1 cellular context compared by ENCODE assay signal in the genomic region with DNA sequence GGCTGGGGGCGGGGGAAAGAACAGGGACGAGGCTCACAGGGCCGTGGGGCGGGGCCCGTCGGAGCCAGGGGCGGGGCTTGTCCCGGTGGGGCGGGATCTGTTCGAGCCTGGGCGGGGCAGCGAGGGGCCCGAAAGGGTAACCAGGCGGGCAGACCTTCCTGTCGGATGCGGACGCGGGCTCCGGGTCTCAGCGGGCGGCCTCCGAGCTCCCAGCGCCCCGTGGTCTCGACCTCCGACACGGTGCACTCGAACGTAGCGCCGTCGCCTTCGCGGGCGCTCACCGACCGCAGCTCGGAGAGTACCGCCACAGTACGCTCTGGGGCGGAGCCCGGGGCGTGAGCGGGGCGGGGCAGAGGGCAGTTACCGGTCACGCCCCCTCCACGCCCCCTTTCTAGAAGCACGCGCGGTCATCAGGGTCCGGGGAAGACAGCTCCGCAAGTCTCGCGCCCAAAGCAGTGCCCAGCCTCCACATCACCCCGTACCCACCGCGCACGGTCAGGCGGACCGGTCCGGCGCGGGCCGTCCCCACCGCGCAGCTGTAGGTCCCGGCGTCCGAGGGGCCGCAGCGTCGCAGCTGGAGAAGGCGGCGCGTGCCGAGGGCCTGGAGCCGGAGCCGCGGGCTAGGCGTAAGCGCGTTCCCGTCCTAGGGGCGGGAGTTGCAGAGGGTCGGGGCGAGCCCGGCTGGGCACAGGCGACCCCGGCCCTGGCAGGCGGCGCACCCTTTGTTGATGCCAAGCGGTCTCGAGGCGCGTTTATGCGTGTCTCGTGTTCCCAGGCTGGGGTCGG.
A peak's percentile ranks its signal among the peaks of the same experiment; 100 is the strongest.
TF ChIP-seq lines count a peak whose summit lies in the region.

No MANE protein-coding gene starts in this region.

TF ChIP-seq in HepG2, 621 proteins besides CTCF, POLR2A, EP300 and RAD21 (continued from another document and continues in another):
- TF ChIP-seq DMTF1 (CRISPR knock-in tag; IDR thresholded peaks at IDR 0.05), result peak; percentile 86
- TF ChIP-seq PRDM10 (CRISPR knock-in tag; IDR thresholded peaks at IDR 0.05; ENCODE audit: low read depth), result no peak
- no peak for TF ChIP-seq ZNF577 (CRISPR knock-in tag; IDR thresholded peaks at IDR 0.05; ENCODE audit: borderline replicate concordance, low read depth)
- TF ChIP-seq HDAC2 (CRISPR knock-in tag; IDR thresholded peaks at IDR 0.05), result peak; percentile 15; the same call in 1 of the 2 replicates
- peak; percentile 97 for TF ChIP-seq IKZF4 (CRISPR knock-in tag; IDR thresholded peaks at IDR 0.05; ENCODE audit: borderline replicate concordance, low read depth, not compliant biosample characterization)
- TF ChIP-seq PCBP1 (IDR thresholded peaks at IDR 0.05; ENCODE audit: borderline replicate concordance, low read depth, low read length), result no peak
- TF ChIP-seq, protein P1, sequence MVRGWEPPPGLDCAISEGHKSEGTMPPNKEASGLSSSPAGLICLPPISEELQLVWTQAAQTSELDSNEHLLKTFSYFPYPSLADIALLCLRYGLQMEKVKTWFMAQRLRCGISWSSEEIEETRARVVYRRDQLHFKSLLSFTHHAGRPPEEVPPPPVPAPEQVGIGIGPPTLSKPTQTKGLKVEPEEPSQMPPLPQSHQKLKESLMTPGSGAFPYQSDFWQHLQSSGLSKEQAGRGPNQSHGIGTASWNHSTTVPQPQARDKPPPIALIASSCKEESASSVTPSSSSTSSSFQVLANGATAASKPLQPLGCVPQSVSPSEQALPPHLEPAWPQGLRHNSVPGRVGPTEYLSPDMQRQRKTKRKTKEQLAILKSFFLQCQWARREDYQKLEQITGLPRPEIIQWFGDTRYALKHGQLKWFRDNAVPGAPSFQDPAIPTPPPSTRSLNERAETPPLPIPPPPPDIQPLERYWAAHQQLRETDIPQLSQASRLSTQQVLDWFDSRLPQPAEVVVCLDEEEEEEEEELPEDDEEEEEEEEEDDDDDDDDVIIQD (CRISPR knock-in tag; IDR thresholded peaks at IDR 0.05; ENCODE audit: low read depth), result no peak; the same call in 1 of the 2 replicates
- peak; percentile 66 for TF ChIP-seq TAF1 (CRISPR knock-in tag; IDR thresholded peaks at IDR 0.05)
- no peak for TF ChIP-seq ZNF282 (IDR thresholded peaks at IDR 0.05; ENCODE audit: partially characterized antibody)
- TF ChIP-seq, protein P2, sequence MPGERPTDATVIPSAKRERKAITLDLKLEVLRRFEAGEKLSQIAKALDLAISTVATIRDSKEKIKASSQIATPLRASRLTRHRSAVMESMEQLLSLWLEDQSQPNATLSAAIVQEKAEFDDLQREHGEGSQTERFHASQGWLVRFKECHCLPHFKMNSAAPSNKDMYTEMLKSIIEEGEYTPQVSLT (CRISPR knock-in tag; IDR thresholded peaks at IDR 0.05; ENCODE audit: borderline replicate concordance, low read depth), result no peak; the same call in 1 of the 2 replicates
- no peak; the same call in 1 of the 2 replicates for TF ChIP-seq SIX4 (CRISPR knock-in tag; IDR thresholded peaks at IDR 0.05)
- no peak for TF ChIP-seq ZBTB37 (CRISPR knock-in tag; IDR thresholded peaks at IDR 0.05)
- TF ChIP-seq NFE2L1 (CRISPR knock-in tag; IDR thresholded peaks at IDR 0.05; ENCODE audit: borderline replicate concordance), result peak; percentile 85
- no peak for TF ChIP-seq MLLT10 (CRISPR knock-in tag; IDR thresholded peaks at IDR 0.05)
- no peak for TF ChIP-seq ZNF7 (CRISPR knock-in tag; IDR thresholded peaks at IDR 0.05)
- peak; percentile 46; the same call in 1 of the 2 replicates for TF ChIP-seq KLF12 (CRISPR knock-in tag; IDR thresholded peaks at IDR 0.05; ENCODE audit: borderline replicate concordance)
- TF ChIP-seq ZNF570 (CRISPR knock-in tag; IDR thresholded peaks at IDR 0.05; ENCODE audit: borderline replicate concordance), result no peak
- TF ChIP-seq ZNF230 (CRISPR knock-in tag; IDR thresholded peaks at IDR 0.05), result peak; percentile 57
- TF ChIP-seq CBX1 (IDR thresholded peaks at IDR 0.05; ENCODE audit: low read depth), result no peak
- TF ChIP-seq SMAD9 (CRISPR knock-in tag; IDR thresholded peaks at IDR 0.05), result no peak
- TF ChIP-seq, protein P3, sequence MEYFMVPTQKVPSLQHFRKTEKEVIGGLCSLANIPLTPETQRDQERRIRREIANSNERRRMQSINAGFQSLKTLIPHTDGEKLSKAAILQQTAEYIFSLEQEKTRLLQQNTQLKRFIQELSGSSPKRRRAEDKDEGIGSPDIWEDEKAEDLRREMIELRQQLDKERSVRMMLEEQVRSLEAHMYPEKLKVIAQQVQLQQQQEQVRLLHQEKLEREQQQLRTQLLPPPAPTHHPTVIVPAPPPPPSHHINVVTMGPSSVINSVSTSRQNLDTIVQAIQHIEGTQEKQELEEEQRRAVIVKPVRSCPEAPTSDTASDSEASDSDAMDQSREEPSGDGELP (IDR thresholded peaks at IDR 0.05; ENCODE audit: borderline replicate concordance, low read depth), result 0 out of 2 replicates have a peak, but pooled peaks have one; percentile 26
- TF ChIP-seq ZNF10 (CRISPR knock-in tag; IDR thresholded peaks at IDR 0.05; ENCODE audit: borderline replicate concordance, low read depth), result no peak
- 0 out of 2 replicates have a peak, but pooled peaks have one; percentile 29 for TF ChIP-seq ZNF552 (CRISPR knock-in tag; IDR thresholded peaks at IDR 0.05; ENCODE audit: borderline replicate concordance)
- TF ChIP-seq PTBP1 (IDR thresholded peaks at IDR 0.05; ENCODE audit: low read depth, low read length, poor library complexity, severe bottlenecking), result no peak
- TF ChIP-seq KDM4B (CRISPR knock-in tag; IDR thresholded peaks at IDR 0.05), result 0 out of 2 replicates have a peak, but pooled peaks have one; percentile 20
- peak; percentile 11; the same call in 1 of the 2 replicates for TF ChIP-seq GATAD2A (CRISPR knock-in tag; IDR thresholded peaks at IDR 0.05)
- TF ChIP-seq, protein P4, sequence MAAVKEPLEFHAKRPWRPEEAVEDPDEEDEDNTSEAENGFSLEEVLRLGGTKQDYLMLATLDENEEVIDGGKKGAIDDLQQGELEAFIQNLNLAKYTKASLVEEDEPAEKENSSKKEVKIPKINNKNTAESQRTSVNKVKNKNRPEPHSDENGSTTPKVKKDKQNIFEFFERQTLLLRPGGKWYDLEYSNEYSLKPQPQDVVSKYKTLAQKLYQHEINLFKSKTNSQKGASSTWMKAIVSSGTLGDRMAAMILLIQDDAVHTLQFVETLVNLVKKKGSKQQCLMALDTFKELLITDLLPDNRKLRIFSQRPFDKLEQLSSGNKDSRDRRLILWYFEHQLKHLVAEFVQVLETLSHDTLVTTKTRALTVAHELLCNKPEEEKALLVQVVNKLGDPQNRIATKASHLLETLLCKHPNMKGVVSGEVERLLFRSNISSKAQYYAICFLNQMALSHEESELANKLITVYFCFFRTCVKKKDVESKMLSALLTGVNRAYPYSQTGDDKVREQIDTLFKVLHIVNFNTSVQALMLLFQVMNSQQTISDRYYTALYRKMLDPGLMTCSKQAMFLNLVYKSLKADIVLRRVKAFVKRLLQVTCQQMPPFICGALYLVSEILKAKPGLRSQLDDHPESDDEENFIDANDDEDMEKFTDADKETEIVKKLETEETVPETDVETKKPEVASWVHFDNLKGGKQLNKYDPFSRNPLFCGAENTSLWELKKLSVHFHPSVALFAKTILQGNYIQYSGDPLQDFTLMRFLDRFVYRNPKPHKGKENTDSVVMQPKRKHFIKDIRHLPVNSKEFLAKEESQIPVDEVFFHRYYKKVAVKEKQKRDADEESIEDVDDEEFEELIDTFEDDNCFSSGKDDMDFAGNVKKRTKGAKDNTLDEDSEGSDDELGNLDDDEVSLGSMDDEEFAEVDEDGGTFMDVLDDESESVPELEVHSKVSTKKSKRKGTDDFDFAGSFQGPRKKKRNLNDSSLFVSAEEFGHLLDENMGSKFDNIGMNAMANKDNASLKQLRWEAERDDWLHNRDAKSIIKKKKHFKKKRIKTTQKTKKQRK (IDR thresholded peaks at IDR 0.05; ENCODE audit: low read length), result no peak
- TF ChIP-seq TEAD2 (CRISPR knock-in tag; IDR thresholded peaks at IDR 0.05), result no peak
- TF ChIP-seq ZNF530 (CRISPR knock-in tag; IDR thresholded peaks at IDR 0.05; ENCODE audit: low read depth), result no peak
- no peak for TF ChIP-seq FOXJ3 (CRISPR knock-in tag; IDR thresholded peaks at IDR 0.05; ENCODE audit: borderline replicate concordance)
- no peak for TF ChIP-seq ZNF484 (CRISPR knock-in tag; IDR thresholded peaks at IDR 0.05; ENCODE audit: borderline replicate concordance, low read depth)
- peak; percentile 46; the same call in 1 of the 2 replicates for TF ChIP-seq ZBTB26 (CRISPR knock-in tag; IDR thresholded peaks at IDR 0.05; ENCODE audit: borderline replicate concordance)
- TF ChIP-seq, protein P5, sequence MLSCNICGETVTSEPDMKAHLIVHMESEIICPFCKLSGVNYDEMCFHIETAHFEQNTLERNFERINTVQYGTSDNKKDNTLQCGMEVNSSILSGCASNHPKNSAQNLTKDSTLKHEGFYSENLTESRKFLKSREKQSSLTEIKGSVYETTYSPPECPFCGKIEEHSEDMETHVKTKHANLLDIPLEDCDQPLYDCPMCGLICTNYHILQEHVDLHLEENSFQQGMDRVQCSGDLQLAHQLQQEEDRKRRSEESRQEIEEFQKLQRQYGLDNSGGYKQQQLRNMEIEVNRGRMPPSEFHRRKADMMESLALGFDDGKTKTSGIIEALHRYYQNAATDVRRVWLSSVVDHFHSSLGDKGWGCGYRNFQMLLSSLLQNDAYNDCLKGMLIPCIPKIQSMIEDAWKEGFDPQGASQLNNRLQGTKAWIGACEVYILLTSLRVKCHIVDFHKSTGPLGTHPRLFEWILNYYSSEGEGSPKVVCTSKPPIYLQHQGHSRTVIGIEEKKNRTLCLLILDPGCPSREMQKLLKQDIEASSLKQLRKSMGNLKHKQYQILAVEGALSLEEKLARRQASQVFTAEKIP (CRISPR knock-in tag; IDR thresholded peaks at IDR 0.05; ENCODE audit: borderline replicate concordance), result no peak
- peak; percentile 57; the same call in 1 of the 2 replicates for TF ChIP-seq PHF20 (CRISPR knock-in tag; IDR thresholded peaks at IDR 0.05)
- peak; percentile 36; the same call in 1 of the 2 replicates for TF ChIP-seq ELF1 (CRISPR knock-in tag; IDR thresholded peaks at IDR 0.05)
- TF ChIP-seq ZC3H13 (CRISPR knock-in tag; IDR thresholded peaks at IDR 0.05), result peak; percentile 97
- TF ChIP-seq BHLHE40 (IDR thresholded peaks at IDR 0.05; ENCODE audit: low read length), result peak; percentile 61
- TF ChIP-seq NKX3-1 (CRISPR knock-in tag; IDR thresholded peaks at IDR 0.05), result 0 out of 2 replicates have a peak, but pooled peaks have one; percentile 18
- TF ChIP-seq ZBTB3 (CRISPR knock-in tag; IDR thresholded peaks at IDR 0.05; ENCODE audit: borderline replicate concordance, low read depth), result no peak
- peak; percentile 80; the same call in 1 of the 2 replicates for TF ChIP-seq ZFP41 (CRISPR knock-in tag; IDR thresholded peaks at IDR 0.05; ENCODE audit: borderline replicate concordance)
